9 cellular contexts compared by ENCODE assay signal in genomic region chr3:40800343-40800742, GRCh38.
DNase-seq lines count a peak whose midpoint lies in the region; ATAC-seq, FAIRE-seq and TF ChIP-seq lines count a peak whose summit lies in the region.
"Had no signal": no experiment of that assay in that cellular context is flagged by ENCODE, and none has a peak within 500 bp of the region (broad histone marks: within the 10 kb centered on the region; RNA-seq: fewer than 3 reads in every experiment).

No MANE protein-coding gene starts in this region.

- peaks cover 0 to 7% of the 10 kb centered on the region in 2 donors for H3K9me3 Mint-ChIP-seq in stimulated activated naive B cell treated with anti-CD40 and anti-IgM and Interleukin-4, amounts not matched to agents 10 μg/mL and 1 μg/mL and 100 μg/mL, for 72 hours

- TF ChIP-seq CTCF in RWPE1 (conservative IDR thresholded peaks at IDR 0.05; ENCODE audit: low read depth) (no peak), fibroblast of villous mesenchyme (IDR thresholded peaks at IDR 0.05; ENCODE audit: insufficient read depth, low read depth, low read length) (no peak), gastrocnemius medialis (IDR thresholded peaks at IDR 0.05 in 4 of 5, conservative IDR thresholded peaks at IDR 0.05 in 1 of 5) (no peak)

- no peaks in the 10 kb centered on the region for H3K27me3 ChIP-seq in gastrocnemius medialis
- H3K27me3 ChIP-seq: ovary had no signal

- CTCF ChIA-PET in RWPE1 (lab: Yijun Ruan, JAX): interaction anchor here (0.6 kb wide), 1 partner anchor 101 kb away, joined by 3 read pairs; no protein-coding TSS in a partner anchor

- peak; percentile 18 for FAIRE-seq in GM19239 (lab: Jason Lieb, UNC)

- no peak for TF ChIP-seq POLR2A in gastrocnemius medialis (IDR thresholded peaks at IDR 0.05)

- intact Hi-C loops in gastrocnemius medialis (cut with DNase I; ENCODE audit: low total_unique reads): no loop called here

- DNase-seq in GM19239 (ENCODE audit: insufficient read length, low spot score) (no peak), RWPE1 (ENCODE audit: low spot score) (peak; percentile 65), fibroblast of villous mesenchyme (ENCODE audit: low read depth) (peak; percentile 95), gastrocnemius medialis (peak; percentile 52 to 71)
- DNase-seq in stimulated activated naive B cell treated with anti-CD40 and anti-IgM and Interleukin-4, amounts not matched to agents 10 μg/mL and 1 μg/mL and 100 μg/mL, for 72 hours: no peak
- DNase-seq in stimulated activated CD4-positive, alpha-beta T cell treated with anti-CD3 and anti-CD28 coated beads, Interleukin-4, amount 100 ng/mL, for 1 hour: no peak
- no peak for DNase-seq in effector CD8-positive, alpha-beta T cell (lab: John Stamatoyannopoulos, UW)

- no peaks in the 10 kb centered on the region for H3K9me3 ChIP-seq in gastrocnemius medialis
- H3K9me3 ChIP-seq: ovary had no signal

- H3K27ac ChIP-seq in RWPE1 (peak overlapping the region; percentile 70), gastrocnemius medialis (peak overlapping the region; percentile 38 to 61 (median 52))
- H3K27ac ChIP-seq: ovary had no signal

- H3K36me3 Mint-ChIP-seq in stimulated activated naive B cell treated with anti-CD40 and anti-IgM and Interleukin-4, amounts not matched to agents 10 μg/mL and 1 μg/mL and 100 μg/mL, for 72 hours: no peaks in the 10 kb centered on the region

- no peak overlapping the region for H3K4me3 ChIP-seq in fibroblast of villous mesenchyme (ENCODE audit: low read depth, low read length)
- H3K4me3 ChIP-seq in gastrocnemius medialis: no peak overlapping the region
- H3K4me3 ChIP-seq: ovary had no signal

- peaks cover 0 to 2% of the 10 kb centered on the region in 2 donors for H3K4me1 Mint-ChIP-seq in stimulated activated naive B cell treated with anti-CD40 and anti-IgM and Interleukin-4, amounts not matched to agents 10 μg/mL and 1 μg/mL and 100 μg/mL, for 72 hours

- peak; percentile 99 for ATAC-seq in gastrocnemius medialis
- ATAC-seq in stimulated activated naive B cell treated with anti-CD40 and anti-IgM and Interleukin-4, amounts not matched to agents 10 μg/mL and 1 μg/mL and 100 μg/mL, for 72 hours (replicated peaks): no peak
- no peak for ATAC-seq in HG03095 (IDR thresholded peaks at IDR 0.05; ENCODE audit: unreplicated experiment)

- peaks cover 6 to 15% of the 10 kb centered on the region in 2 donors for H3K27me3 Mint-ChIP-seq in stimulated activated naive B cell treated with anti-CD40 and anti-IgM and Interleukin-4, amounts not matched to agents 10 μg/mL and 1 μg/mL and 100 μg/mL, for 72 hours

- no peak overlapping the region for H3K27ac Mint-ChIP-seq in stimulated activated naive B cell treated with anti-CD40 and anti-IgM and Interleukin-4, amounts not matched to agents 10 μg/mL and 1 μg/mL and 100 μg/mL, for 72 hours

- H3K4me1 ChIP-seq in gastrocnemius medialis: no peaks in the 10 kb centered on the region

- in situ Hi-C loops in gastrocnemius medialis (cut with MboI; ENCODE audit: low sequenced_read_pairs in 4 of 4): no loop called here

- no peak overlapping the region for H3K4me3 Mint-ChIP-seq in stimulated activated naive B cell treated with anti-CD40 and anti-IgM and Interleukin-4, amounts not matched to agents 10 μg/mL and 1 μg/mL and 100 μg/mL, for 72 hours

- POLR2A ChIA-PET in RWPE1 (lab: Yijun Ruan, JAX; ENCODE audit: low non-redundant PET): no interaction called here

- no peaks in the 10 kb centered on the region for H3K36me3 ChIP-seq in gastrocnemius medialis
- H3K36me3 ChIP-seq: ovary had no signal

Comparison
In these comparisons a context has a peak if more than half of its experiments do, and no peak if none do; other contexts are left out.
1. DNase-seq: peak in RWPE1 (single experiment), fibroblast of villous mesenchyme (single experiment) and gastrocnemius medialis (2 of 2); none in GM19239 (single experiment), stimulated activated naive B cell treated with anti-CD40 and anti-IgM and Interleukin-4, amounts not matched to agents 10 μg/mL and 1 μg/mL and 100 μg/mL, for 72 hours (single experiment), stimulated activated CD4-positive, alpha-beta T cell treated with anti-CD3 and anti-CD28 coated beads, Interleukin-4, amount 100 ng/mL, for 1 hour (single experiment) and effector CD8-positive, alpha-beta T cell (single experiment).
2. ATAC-seq: peak in gastrocnemius medialis (2 of 2); none in stimulated activated naive B cell treated with anti-CD40 and anti-IgM and Interleukin-4, amounts not matched to agents 10 μg/mL and 1 μg/mL and 100 μg/mL, for 72 hours (0 of 2) and HG03095 (single experiment).